Comparison of ENCODE assay signal across 14 cellular contexts in genomic region chr4:151730003-151730559, GRCh38. TPM values are rescaled to one million over a fixed set of nuclear protein-coding genes. Genes with fewer than 3 reads are reported as not detected.
DNase-seq lines count a peak whose midpoint lies in the region; ATAC-seq and TF ChIP-seq lines count a peak whose summit lies in the region.
"Had no signal": no experiment of that assay in that cellular context is flagged by ENCODE, and none has a peak within 500 bp of the region (broad histone marks: within the 10 kb centered on the region; RNA-seq: fewer than 3 reads in every experiment).

No MANE protein-coding gene starts in this region.

- H3K4me3 ChIP-seq in epithelial cell of esophagus (ENCODE audit: low read length): no peak overlapping the region

- H3K36me3 Mint-ChIP-seq in nephron progenitor cell (ENCODE audit: low read depth): peaks cover 45% of the 10 kb centered on the region

- DNase-seq in ELF-1 (ENCODE audit: low read depth, low spot score) (peak; percentile 55), NCI-H2171 treated with DMSO at 0.1 percent for 48 hours (lab: John Stamatoyannopoulos, UW) (peak; percentile 60), epithelial cell of esophagus (ENCODE audit: low read depth) (peak; percentile 96), nephron progenitor cell (peak; percentile 22), posterior cingulate gyrus (no peak), cerebellum (ENCODE audit: low spot score) (no peak)
- DNase-seq: activated B cell treated with CpG ODN at 0.5 μM for 24 hours; C1 segment of cervical spinal cord; MV-4-11; SIG-M5; stimulated activated naive CD4-positive, alpha-beta T cell treated with Interleukin-2 at 50 U/mL for 16 hours had no signal

- H3K4me3 Mint-ChIP-seq in nephron progenitor cell: no peak overlapping the region
- H3K4me3 Mint-ChIP-seq: activated B cell treated with CpG ODN at 0.5 μM for 24 hours had no signal

- ATAC-seq in HG02798 (IDR thresholded peaks at IDR 0.05; ENCODE audit: poor library complexity, unreplicated experiment) (no peak), GM19455 (IDR thresholded peaks at IDR 0.05; ENCODE audit: unreplicated experiment) (no peak)

- peak; percentile 23 for TF ChIP-seq CTCF in epithelial cell of esophagus (IDR thresholded peaks at IDR 0.05; ENCODE audit: insufficient read depth, low read depth, low read length, missing control alignments)
- no peak for TF ChIP-seq CTCF in nephron progenitor cell (IDR thresholded peaks at IDR 0.05)

- intact Hi-C loops in posterior cingulate gyrus (cut with DNase I): no loop called here

- peak overlapping the region; percentile 62 for H3K27ac Mint-ChIP-seq in nephron progenitor cell
- H3K27ac Mint-ChIP-seq: activated B cell treated with CpG ODN at 0.5 μM for 24 hours, progenitor cell of endocrine pancreas had no signal

- peaks cover 22% of the 10 kb centered on the region for H3K4me1 Mint-ChIP-seq in nephron progenitor cell

- H3K27me3 Mint-ChIP-seq in nephron progenitor cell (ENCODE audit: low read depth, poor library complexity): no peaks in the 10 kb centered on the region
- H3K27me3 Mint-ChIP-seq: activated B cell treated with CpG ODN at 0.5 μM for 24 hours, progenitor cell of endocrine pancreas had no signal

- H3K9me3 Mint-ChIP-seq in nephron progenitor cell: peaks cover 37% of the 10 kb centered on the region
- H3K9me3 Mint-ChIP-seq: activated B cell treated with CpG ODN at 0.5 μM for 24 hours had no signal

RNA-seq across cellular contexts. Expression of gene GATB, which starts 30.7 kb away (rescaled TPM):
- 17.9 TPM for total RNA-seq in cerebellum

Comparison
In these comparisons a context has a peak if more than half of its experiments do, and no peak if none do; other contexts are left out.
1. DNase-seq: peak in ELF-1 (single experiment), NCI-H2171 treated with DMSO at 0.1 percent for 48 hours (single experiment), epithelial cell of esophagus (single experiment) and nephron progenitor cell (single experiment); none in posterior cingulate gyrus (0 of 10) and cerebellum (single experiment).